In the genomic region with DNA sequence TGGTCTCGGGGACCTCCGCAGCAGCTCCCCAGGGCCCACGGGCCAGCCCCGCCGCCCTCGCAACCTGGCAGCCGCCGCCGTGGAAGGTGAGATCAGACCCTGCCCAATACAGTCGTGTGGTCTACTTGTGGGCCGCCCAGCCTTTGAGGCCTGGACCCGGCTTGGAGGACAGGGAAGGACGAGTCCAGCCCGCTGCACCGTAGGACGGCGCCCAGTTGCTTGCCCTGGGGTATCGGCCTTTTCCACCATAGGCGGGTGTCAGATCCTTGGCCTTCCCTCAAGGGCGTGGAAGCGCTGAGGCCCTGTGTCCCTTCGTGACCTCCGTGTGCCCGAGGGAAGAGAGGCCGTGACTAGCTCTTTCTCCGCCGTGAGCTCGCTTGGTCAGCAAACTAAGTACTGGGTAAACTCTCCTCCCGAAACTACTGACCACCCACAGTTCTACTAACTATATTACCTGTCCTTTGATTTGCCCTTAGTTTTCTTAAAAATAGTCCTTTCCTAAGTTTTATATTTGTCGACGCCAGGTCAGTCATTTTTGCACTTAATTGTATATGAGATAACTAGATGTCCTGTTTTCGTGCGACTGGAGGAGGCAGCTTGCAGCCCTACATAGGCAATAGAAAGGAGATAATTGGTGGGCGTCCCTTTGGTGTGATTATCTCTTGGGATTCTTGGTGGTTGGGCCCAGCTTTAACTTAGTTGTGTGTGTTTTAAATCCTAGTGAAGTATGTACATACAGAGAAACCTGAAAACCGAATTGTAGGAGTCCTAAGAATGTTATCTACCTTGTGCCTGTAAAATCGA, we compare ENCODE assay signal across 8 cellular contexts. TPM values are rescaled to one million over a fixed set of nuclear protein-coding genes. Genes with fewer than 3 reads are reported as not detected.
DNase-seq lines count a peak whose midpoint lies in the region; ATAC-seq, FAIRE-seq and TF ChIP-seq lines count a peak whose summit lies in the region.

No MANE protein-coding gene starts in this region.

- H3K4me1 Mint-ChIP-seq in stimulated activated naive B cell treated with anti-CD40 and anti-IgM and Interleukin-4, amounts not matched to agents 10 μg/mL and 1 μg/mL and 100 μg/mL, for 72 hours: peaks cover 6 to 29% of the 10 kb centered on the region in 2 donors

- WGBS in liver: under 1% methylated on average over 36 of the region's 36 CpGs

- DNase-seq in COR-L47 (lab: John Stamatoyannopoulos, UW) (peak; percentile 2), H54 (ENCODE audit: insufficient read length, low spot score) (no peak), Peyer's patch (peak in 2 of 3 donors; percentile 72 to 79), cerebellum (ENCODE audit: low spot score) (peak; percentile 23), NCI-H128 (lab: John Stamatoyannopoulos, UW; ENCODE audit: unreplicated experiment) (no peak)
- peak; percentile 32 for DNase-seq in stimulated activated naive B cell treated with anti-CD40 and anti-IgM and Interleukin-4, amounts not matched to agents 10 μg/mL and 1 μg/mL and 100 μg/mL, for 72 hours
- no peak for DNase-seq in NK-92 treated with Interleukin-12 subunit alpha and Interleukin-12 subunit beta, amount 100 ng/mL, for 24 hours (lab: John Stamatoyannopoulos, UW)

- H3K4me1 ChIP-seq in Peyer's patch: peaks cover 0 to 19% (median 2%) of the 10 kb centered on the region in 4 donors
- peaks cover 0 to 14% (median 7%) of the 10 kb centered on the region in 4 donors for H3K4me1 ChIP-seq in liver (ENCODE audit: control insufficient read depth in 4 of 4, insufficient read depth in 4 of 4, low read length in 3 of 4)

- H3K4me3 Mint-ChIP-seq in stimulated activated naive B cell treated with anti-CD40 and anti-IgM and Interleukin-4, amounts not matched to agents 10 μg/mL and 1 μg/mL and 100 μg/mL, for 72 hours: peak overlapping the region; percentile 94 to 95

- TF ChIP-seq POLR2A in H54 (IDR thresholded peaks at IDR 0.05; ENCODE audit: low read depth, low read length): 0 out of 2 replicates have a peak, but pooled peaks have one; percentile 10
- peak in 1 of 2 donors; percentile 23 for TF ChIP-seq POLR2A in Peyer's patch (IDR thresholded peaks at IDR 0.05)

- no peaks in the 10 kb centered on the region for H3K27me3 ChIP-seq in Peyer's patch
- no peaks in the 10 kb centered on the region for H3K27me3 ChIP-seq in liver (ENCODE audit: control insufficient read depth in 4 of 4, insufficient read depth in 4 of 4, low read length in 3 of 4)

- H3K27ac ChIP-seq in Peyer's patch (peak overlapping the region; percentile 95 to 98 (median 96)), liver (ENCODE audit: low read depth in 1 of 2, low read length in 2 of 2) (peak overlapping the region; percentile 95 to 98)

- H3K27me3 Mint-ChIP-seq in stimulated activated naive B cell treated with anti-CD40 and anti-IgM and Interleukin-4, amounts not matched to agents 10 μg/mL and 1 μg/mL and 100 μg/mL, for 72 hours: no peaks in the 10 kb centered on the region

- no peak for FAIRE-seq in H54 (lab: Jason Lieb, UNC)

- H3K36me3 ChIP-seq in Peyer's patch (peaks cover 0 to 37% (median 0%) of the 10 kb centered on the region in 3 donors), liver (ENCODE audit: control insufficient read depth in 4 of 4, insufficient read depth in 3 of 4, low read depth in 1 of 4, low read length in 3 of 4) (peaks cover 4 to 28% (median 19%) of the 10 kb centered on the region in 4 donors)

- H3K9me3 Mint-ChIP-seq in stimulated activated naive B cell treated with anti-CD40 and anti-IgM and Interleukin-4, amounts not matched to agents 10 μg/mL and 1 μg/mL and 100 μg/mL, for 72 hours: no peaks in the 10 kb centered on the region

- peak; percentile 37 to 45 for ATAC-seq in stimulated activated naive B cell treated with anti-CD40 and anti-IgM and Interleukin-4, amounts not matched to agents 10 μg/mL and 1 μg/mL and 100 μg/mL, for 72 hours (replicated peaks)

- peaks cover 14 to 24% of the 10 kb centered on the region in 2 donors for H3K36me3 Mint-ChIP-seq in stimulated activated naive B cell treated with anti-CD40 and anti-IgM and Interleukin-4, amounts not matched to agents 10 μg/mL and 1 μg/mL and 100 μg/mL, for 72 hours

- H3K4me3 ChIP-seq in Peyer's patch: peak overlapping the region; percentile 75 to 98 (median 81)
- peak overlapping the region; percentile 89 to 98 (median 94) for H3K4me3 ChIP-seq in liver (ENCODE audit: low read depth in 1 of 3, low read length in 3 of 3)

- TF ChIP-seq CTCF in Peyer's patch (IDR thresholded peaks at IDR 0.05) (no peak), liver (IDR thresholded peaks at IDR 0.05; ENCODE audit: low read depth, low read length, missing input control) (no peak)

- H3K9me3 ChIP-seq in Peyer's patch (no peaks in the 10 kb centered on the region), liver (ENCODE audit: control insufficient read depth in 4 of 4, low read length in 3 of 4) (no peaks in the 10 kb centered on the region)

- peak overlapping the region; percentile 99 for H3K27ac Mint-ChIP-seq in stimulated activated naive B cell treated with anti-CD40 and anti-IgM and Interleukin-4, amounts not matched to agents 10 μg/mL and 1 μg/mL and 100 μg/mL, for 72 hours

- peak overlapping the region; percentile 84 to 95 for H3K9ac ChIP-seq in liver (ENCODE audit: low read depth in 1 of 2, low read length in 2 of 2)

- no peak for TF ChIP-seq RAD21 in liver (IDR thresholded peaks at IDR 0.05)

TF ChIP-seq in liver, 16 proteins besides CTCF, POLR2A, EP300 and RAD21:
- TF ChIP-seq HNF4A (conservative IDR thresholded peaks at IDR 0.05) (no peak), RXRA (IDR thresholded peaks at IDR 0.05) (peak; percentile 25 to 50)
TF ChIP-seq in liver: peak in this region for 1.

RNA-seq across cellular contexts. Expression of a gene that starts 0.8 kb away (rescaled TPM):
- total RNA-seq in Peyer's patch (100 to 1,000 TPM; 300 to 805 (median 534) TPM), cerebellum (237 TPM), liver (100 to 1,000 TPM; 223 to 400 TPM)
- polyA plus RNA-seq in liver: 100 to 1,000 TPM; 285 to 300 TPM

RNA-seq across cellular contexts. Expression of a gene that starts 50.3 kb away (rescaled TPM):
- total RNA-seq in Peyer's patch (10 to 100 TPM in 1 of 4 donors, 1 to 10 TPM in 2, not detected in 1; 2.6 to 10.7 (median 3.8) TPM), cerebellum (9.6 TPM), liver (10 to 100 TPM in 1 of 2 donors, 1 to 10 TPM in 1; 5.4 to 10.5 TPM)
- polyA plus RNA-seq in liver: 1 to 10 TPM; 4.7 to 7.1 TPM

RNA-seq across cellular contexts. Expression of a gene that starts 50.8 kb away (rescaled TPM):
- total RNA-seq in Peyer's patch (10 to 100 TPM; 14.7 to 28.9 (median 22.7) TPM), cerebellum (38.2 TPM), liver (10 to 100 TPM; 10.4 to 11.6 TPM)
- 1 to 10 TPM; 1.9 to 2.8 TPM for polyA plus RNA-seq in liver

Comparison
In these comparisons a context has a peak if more than half of its experiments do, and no peak if none do; other contexts are left out.
1. DNase-seq: peak in COR-L47 (single experiment), Peyer's patch (2 of 3), cerebellum (single experiment) and stimulated activated naive B cell treated with anti-CD40 and anti-IgM and Interleukin-4, amounts not matched to agents 10 μg/mL and 1 μg/mL and 100 μg/mL, for 72 hours (single experiment); none in H54 (single experiment), NCI-H128 (single experiment) and NK-92 treated with Interleukin-12 subunit alpha and Interleukin-12 subunit beta, amount 100 ng/mL, for 24 hours (single experiment).